In genomic region chr7:138000081-138000701, GRCh38 we compare ENCODE assay signal across 9 cellular contexts. TPM values are rescaled to one million over a fixed set of nuclear protein-coding genes. Genes with fewer than 3 reads are reported as not detected.
A peak's percentile ranks its signal among the peaks of the same experiment; 100 is the strongest.
DNase-seq lines count a peak whose midpoint lies in the region; ATAC-seq and TF ChIP-seq lines count a peak whose summit lies in the region.
"Had no signal": no experiment of that assay in that cellular context is flagged by ENCODE, and none has a peak within 500 bp of the region (broad histone marks: within the 10 kb centered on the region; RNA-seq: fewer than 3 reads in every experiment).

No MANE protein-coding gene starts in this region.

- no peak overlapping the region for H2AFZ ChIP-seq in OCI-LY3 (ENCODE audit: low read depth, low read length)

- H3K79me2 ChIP-seq in OCI-LY3 (ENCODE audit: low read length), result peaks cover 68% of the 10 kb centered on the region

- intact Hi-C loops in activated CD4-positive, alpha-beta T cell treated with anti-CD3 and anti-CD28 coated beads for 36 hours (cut with DNase I, micrococcal nuclease), result loop anchor here (2.0 to 5.0 kb wide), 4 partner anchors 39 to 1341 kb away; partner anchors contain the start of genes TRIM24 (in 2 of the 2) and FMC1 (in 1 of the 2)
- intact Hi-C loops in left lung (cut with DNase I), result loop anchor here (10.0 kb wide), 2 partner anchors 95 to 345 kb away; no protein-coding TSS in a partner anchor

- no peaks in the 10 kb centered on the region for H3K27me3 ChIP-seq in OCI-LY3 (ENCODE audit: low read depth, low read length)
- H3K27me3 ChIP-seq in left lung, result no peaks in the 10 kb centered on the region
- no peaks in the 10 kb centered on the region for H3K27me3 ChIP-seq in suprapubic skin

- no peak for DNase-seq in activated CD4-positive, alpha-beta T cell treated with anti-CD3 and anti-CD28 coated beads for 36 hours
- DNase-seq in activated CD4-positive, alpha-beta T cell treated with anti-CD3 and anti-CD28 coated beads, Interleukin-2, amount 50 U/mL, for 1 hour, result no peak
- DNase-seq in choroid plexus epithelial cell (ENCODE audit: low read depth), result peak; percentile 99
- DNase-seq in left lung, result no peak
- peak; percentile 74 to 82 for DNase-seq in suprapubic skin (ENCODE audit: low spot score in 2 of 2)
- no peak for DNase-seq in stimulated activated CD4-positive, alpha-beta T cell treated with anti-CD3 and anti-CD28 coated beads, Interleukin-2, amount 100 ng/mL, for 24 hours

- H4K20me1 ChIP-seq in OCI-LY3 (ENCODE audit: insufficient read depth, low read length), result peaks cover 43% of the 10 kb centered on the region

- peak overlapping the region; percentile 83 for H3K4me2 ChIP-seq in OCI-LY3 (ENCODE audit: low read length)

- WGBS in suprapubic skin, result 31% methylated on average over 7 of the region's 7 CpGs

- H3K27ac ChIP-seq in OCI-LY3 (ENCODE audit: low read length), result peak overlapping the region; percentile 77
- H3K27ac ChIP-seq in left lung, result peak overlapping the region; percentile 45 to 97
- peak overlapping the region; percentile 93 for H3K27ac ChIP-seq in suprapubic skin

- H3K36me3 ChIP-seq in OCI-LY3 (replicated peaks; ENCODE audit: low read depth, low read length) (peaks cover 44% of the 10 kb centered on the region), left lung (no peaks in the 10 kb centered on the region), suprapubic skin (no peaks in the 10 kb centered on the region)

- H3K4me3 Mint-ChIP-seq in activated CD4-positive, alpha-beta T cell treated with anti-CD3 and anti-CD28 coated beads for 36 hours, result peak overlapping the region; percentile 82

- peak overlapping the region; percentile 99 for H3K4me3 ChIP-seq in OCI-LY3 (ENCODE audit: low read length)
- H3K4me3 ChIP-seq in choroid plexus epithelial cell (ENCODE audit: low read depth, low read length), result peak overlapping the region; percentile 82
- H3K4me3 ChIP-seq in left lung, result peak overlapping the region; percentile 92 to 97
- H3K4me3 ChIP-seq in suprapubic skin, result peak overlapping the region; percentile 79

- H3K4me1 ChIP-seq in OCI-LY3 (ENCODE audit: low read length), result peaks cover 57% of the 10 kb centered on the region
- peaks cover 19 to 57% of the 10 kb centered on the region in 2 donors for H3K4me1 ChIP-seq in left lung
- peaks cover 50% of the 10 kb centered on the region for H3K4me1 ChIP-seq in suprapubic skin

- H3K27ac Mint-ChIP-seq in activated CD4-positive, alpha-beta T cell treated with anti-CD3 and anti-CD28 coated beads for 36 hours, result peak overlapping the region; percentile 92

- H3K9me3 Mint-ChIP-seq in activated CD4-positive, alpha-beta T cell treated with anti-CD3 and anti-CD28 coated beads for 36 hours (ENCODE audit: low read depth), result no peaks in the 10 kb centered on the region

- TF ChIP-seq EP300 in suprapubic skin (IDR thresholded peaks at IDR 0.05), result no peak

- no peak for ATAC-seq in activated CD4-positive, alpha-beta T cell treated with anti-CD3 and anti-CD28 coated beads for 36 hours
- peak; percentile 6 for ATAC-seq in left lung
- ATAC-seq in GM21515 (IDR thresholded peaks at IDR 0.05; ENCODE audit: unreplicated experiment), result no peak
- ATAC-seq: mucosa of descending colon had no signal

- peaks cover 35% of the 10 kb centered on the region for H3K4me1 Mint-ChIP-seq in activated CD4-positive, alpha-beta T cell treated with anti-CD3 and anti-CD28 coated beads for 36 hours

- CTCF ChIA-PET in activated CD4-positive, alpha-beta T cell treated with anti-CD3 and anti-CD28 coated beads for 36 hours (lab: Charles Lee), result interaction anchor here (0.6 to 12.1 kb wide), 7 partner anchors 9 to 347 kb away, joined by 3 to 247 read pairs (median 3); no protein-coding TSS in a partner anchor

- peak overlapping the region; percentile 95 for H3K9ac ChIP-seq in OCI-LY3 (ENCODE audit: low read length)

- TF ChIP-seq POLR2A in suprapubic skin (IDR thresholded peaks at IDR 0.05), result no peak

- no peaks in the 10 kb centered on the region for H3K27me3 Mint-ChIP-seq in activated CD4-positive, alpha-beta T cell treated with anti-CD3 and anti-CD28 coated beads for 36 hours

- TF ChIP-seq CTCF in OCI-LY3 (IDR thresholded peaks at IDR 0.05; ENCODE audit: low read depth, low read length) (no peak), choroid plexus epithelial cell (conservative IDR thresholded peaks at IDR 0.05; ENCODE audit: low read depth, low read length) (peak; percentile 10), left lung (IDR thresholded peaks at IDR 0.05) (no peak), suprapubic skin (IDR thresholded peaks at IDR 0.05) (no peak)

- peaks cover 9% of the 10 kb centered on the region for H3K36me3 Mint-ChIP-seq in activated CD4-positive, alpha-beta T cell treated with anti-CD3 and anti-CD28 coated beads for 36 hours (ENCODE audit: low read depth)

- no peaks in the 10 kb centered on the region for H3K9me3 ChIP-seq in OCI-LY3 (ENCODE audit: insufficient read depth, low read length)
- H3K9me3 ChIP-seq in left lung, result no peaks in the 10 kb centered on the region
- H3K9me3 ChIP-seq in suprapubic skin, result no peaks in the 10 kb centered on the region
- H3K9me3 ChIP-seq: mucosa of descending colon had no signal

- POLR2A ChIA-PET in activated CD4-positive, alpha-beta T cell treated with anti-CD3 and anti-CD28 coated beads for 36 hours (lab: Charles Lee), result no interaction called here

RNA-seq across cellular contexts. Expression of gene CREB3L2, which starts 1.7 kb away (rescaled TPM):
- total RNA-seq in activated CD4-positive, alpha-beta T cell treated with anti-CD3 and anti-CD28 coated beads for 36 hours, result 10 to 100 TPM; 24.4 to 28.7 TPM
- total RNA-seq in left lung (10 to 100 TPM; 57.9 to 60.8 TPM), suprapubic skin (10 to 100 TPM; 10.9 to 24.5 (median 14.1) TPM)

Comparison
In these comparisons a context has a peak if more than half of its experiments do, and no peak if none do; other contexts are left out.
1. DNase-seq: peak in choroid plexus epithelial cell (single experiment) and suprapubic skin (2 of 2); none in activated CD4-positive, alpha-beta T cell treated with anti-CD3 and anti-CD28 coated beads for 36 hours (single experiment), activated CD4-positive, alpha-beta T cell treated with anti-CD3 and anti-CD28 coated beads, Interleukin-2, amount 50 U/mL, for 1 hour (single experiment), left lung (0 of 2) and stimulated activated CD4-positive, alpha-beta T cell treated with anti-CD3 and anti-CD28 coated beads, Interleukin-2, amount 100 ng/mL, for 24 hours (0 of 2).
2. Peak in every context shown above with its lines, with median percentiles within 50 percentile points of each other: H3K27ac ChIP-seq and H3K4me3 ChIP-seq.